Comparison of ENCODE assay signal across 16 cellular contexts in the genomic region with DNA sequence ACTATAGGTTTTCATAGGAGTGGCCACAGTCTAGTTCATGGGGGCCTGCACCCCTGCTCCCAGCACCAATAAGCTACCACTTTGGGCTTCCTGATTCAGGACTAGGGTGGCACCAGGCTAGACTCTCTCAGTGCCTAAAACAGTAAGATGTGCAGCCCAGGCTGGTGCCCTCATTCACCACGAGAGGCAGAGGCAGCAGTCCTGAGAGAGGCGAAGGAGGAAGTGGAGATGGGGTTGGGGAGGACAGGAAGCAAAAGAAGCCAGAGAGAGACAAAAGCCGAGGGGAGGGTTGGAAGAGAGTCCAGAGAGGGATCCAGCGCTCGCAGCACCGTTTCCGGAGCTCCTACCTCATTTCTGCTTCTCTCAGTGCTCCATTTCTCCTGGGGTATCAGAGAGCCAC.
"Had no signal": no experiment of that assay in that cellular context is flagged by ENCODE, and none has a peak within 500 bp of the region (broad histone marks: within the 10 kb centered on the region; RNA-seq: fewer than 3 reads in every experiment).

No MANE protein-coding gene starts in this region.

- H3K4me3 ChIP-seq: ascending aorta, sigmoid colon, suprapubic skin, upper lobe of left lung had no signal

- ATAC-seq: activated CD4-positive, alpha-beta T cell treated with anti-CD3 and anti-CD28 coated beads for 36 hours; activated T-cell treated with anti-CD3 and anti-CD28 coated beads, Interleukin-2, amount 50 U/mL, for 72 hours had no signal

- DNase-seq: activated CD4-positive, alpha-beta memory T cell treated with anti-CD3 and anti-CD28 coated beads, Interleukin-2, amount 10 ng/mL, durations not matched to agents 7 days and 5 days; activated CD4-positive, alpha-beta T cell treated with anti-CD3 and anti-CD28 coated beads for 36 hours; activated CD8-positive, alpha-beta memory T cell treated with anti-CD3 and anti-CD28 coated beads, Interleukin-2, amount 50 U/mL, for 4 hours; activated gamma-delta T cell treated with Interleukin-2 at 50 U/mL for 16 hours; activated naive CD8-positive, alpha-beta T cell treated with anti-CD3 and anti-CD28 coated beads for 36 hours; activated T-cell treated with anti-CD3 and anti-CD28 coated beads, Interleukin-2, amount 50 U/mL, for 72 hours; endodermal cell; erythroblast; hippocampal formation; sigmoid colon; stimulated activated CD4-positive, alpha-beta T cell treated with anti-CD3 and anti-CD28 coated beads, Interleukin-2, amount 100 ng/mL, for 24 hours; stimulated activated naive CD4-positive, alpha-beta T cell; upper lobe of left lung; WERI-Rb-1 had no signal

- H3K27ac ChIP-seq: ascending aorta, sigmoid colon, suprapubic skin, upper lobe of left lung, WERI-Rb-1 had no signal

- H3K36me3 ChIP-seq: ascending aorta, sigmoid colon, suprapubic skin, upper lobe of left lung, WERI-Rb-1 had no signal

- H3K4me1 ChIP-seq: ascending aorta, sigmoid colon, suprapubic skin, upper lobe of left lung had no signal

- H3K27me3 ChIP-seq: ascending aorta, sigmoid colon, suprapubic skin, upper lobe of left lung had no signal

- H3K9me3 ChIP-seq: ascending aorta, sigmoid colon, suprapubic skin, upper lobe of left lung had no signal
